In the genomic region with DNA sequence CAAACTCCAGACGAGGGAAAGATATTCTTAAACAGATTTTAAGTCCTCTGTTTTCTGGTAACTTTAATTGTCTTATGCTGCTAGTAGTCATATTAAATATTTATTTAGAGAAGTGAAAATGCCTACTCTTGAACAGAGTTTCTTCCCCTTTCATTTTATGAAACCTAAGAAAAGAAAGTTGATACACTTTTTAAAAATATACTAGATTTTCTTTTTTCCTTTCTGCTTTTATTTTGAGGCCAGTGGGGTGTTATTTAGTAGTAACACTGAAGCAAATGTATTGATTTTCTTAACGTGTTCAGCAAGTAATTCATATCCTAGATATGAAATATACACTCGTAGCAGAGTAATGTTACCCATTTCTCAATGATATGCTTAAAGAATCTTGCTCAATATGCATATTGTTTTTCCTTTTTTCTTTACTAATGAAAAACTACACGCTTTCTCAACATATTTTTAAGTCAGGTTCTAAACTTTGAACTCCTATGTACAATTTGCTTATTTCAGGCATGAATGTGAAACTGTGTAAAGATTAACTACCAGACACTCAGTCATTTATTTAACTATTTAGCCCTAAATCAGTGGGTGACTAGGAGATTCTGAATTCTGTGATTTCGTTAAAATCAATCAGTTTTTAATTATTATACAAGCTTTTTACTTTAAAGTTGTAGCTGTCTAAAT, we compare ENCODE assay signal across 1 cellular context.
TF ChIP-seq lines count a peak whose summit lies in the region.

No MANE protein-coding gene starts in this region.

TF ChIP-seq in GM23338, 12 proteins besides CTCF, POLR2A, EP300 and RAD21 (continued from another document):
- TF ChIP-seq, protein P1, sequence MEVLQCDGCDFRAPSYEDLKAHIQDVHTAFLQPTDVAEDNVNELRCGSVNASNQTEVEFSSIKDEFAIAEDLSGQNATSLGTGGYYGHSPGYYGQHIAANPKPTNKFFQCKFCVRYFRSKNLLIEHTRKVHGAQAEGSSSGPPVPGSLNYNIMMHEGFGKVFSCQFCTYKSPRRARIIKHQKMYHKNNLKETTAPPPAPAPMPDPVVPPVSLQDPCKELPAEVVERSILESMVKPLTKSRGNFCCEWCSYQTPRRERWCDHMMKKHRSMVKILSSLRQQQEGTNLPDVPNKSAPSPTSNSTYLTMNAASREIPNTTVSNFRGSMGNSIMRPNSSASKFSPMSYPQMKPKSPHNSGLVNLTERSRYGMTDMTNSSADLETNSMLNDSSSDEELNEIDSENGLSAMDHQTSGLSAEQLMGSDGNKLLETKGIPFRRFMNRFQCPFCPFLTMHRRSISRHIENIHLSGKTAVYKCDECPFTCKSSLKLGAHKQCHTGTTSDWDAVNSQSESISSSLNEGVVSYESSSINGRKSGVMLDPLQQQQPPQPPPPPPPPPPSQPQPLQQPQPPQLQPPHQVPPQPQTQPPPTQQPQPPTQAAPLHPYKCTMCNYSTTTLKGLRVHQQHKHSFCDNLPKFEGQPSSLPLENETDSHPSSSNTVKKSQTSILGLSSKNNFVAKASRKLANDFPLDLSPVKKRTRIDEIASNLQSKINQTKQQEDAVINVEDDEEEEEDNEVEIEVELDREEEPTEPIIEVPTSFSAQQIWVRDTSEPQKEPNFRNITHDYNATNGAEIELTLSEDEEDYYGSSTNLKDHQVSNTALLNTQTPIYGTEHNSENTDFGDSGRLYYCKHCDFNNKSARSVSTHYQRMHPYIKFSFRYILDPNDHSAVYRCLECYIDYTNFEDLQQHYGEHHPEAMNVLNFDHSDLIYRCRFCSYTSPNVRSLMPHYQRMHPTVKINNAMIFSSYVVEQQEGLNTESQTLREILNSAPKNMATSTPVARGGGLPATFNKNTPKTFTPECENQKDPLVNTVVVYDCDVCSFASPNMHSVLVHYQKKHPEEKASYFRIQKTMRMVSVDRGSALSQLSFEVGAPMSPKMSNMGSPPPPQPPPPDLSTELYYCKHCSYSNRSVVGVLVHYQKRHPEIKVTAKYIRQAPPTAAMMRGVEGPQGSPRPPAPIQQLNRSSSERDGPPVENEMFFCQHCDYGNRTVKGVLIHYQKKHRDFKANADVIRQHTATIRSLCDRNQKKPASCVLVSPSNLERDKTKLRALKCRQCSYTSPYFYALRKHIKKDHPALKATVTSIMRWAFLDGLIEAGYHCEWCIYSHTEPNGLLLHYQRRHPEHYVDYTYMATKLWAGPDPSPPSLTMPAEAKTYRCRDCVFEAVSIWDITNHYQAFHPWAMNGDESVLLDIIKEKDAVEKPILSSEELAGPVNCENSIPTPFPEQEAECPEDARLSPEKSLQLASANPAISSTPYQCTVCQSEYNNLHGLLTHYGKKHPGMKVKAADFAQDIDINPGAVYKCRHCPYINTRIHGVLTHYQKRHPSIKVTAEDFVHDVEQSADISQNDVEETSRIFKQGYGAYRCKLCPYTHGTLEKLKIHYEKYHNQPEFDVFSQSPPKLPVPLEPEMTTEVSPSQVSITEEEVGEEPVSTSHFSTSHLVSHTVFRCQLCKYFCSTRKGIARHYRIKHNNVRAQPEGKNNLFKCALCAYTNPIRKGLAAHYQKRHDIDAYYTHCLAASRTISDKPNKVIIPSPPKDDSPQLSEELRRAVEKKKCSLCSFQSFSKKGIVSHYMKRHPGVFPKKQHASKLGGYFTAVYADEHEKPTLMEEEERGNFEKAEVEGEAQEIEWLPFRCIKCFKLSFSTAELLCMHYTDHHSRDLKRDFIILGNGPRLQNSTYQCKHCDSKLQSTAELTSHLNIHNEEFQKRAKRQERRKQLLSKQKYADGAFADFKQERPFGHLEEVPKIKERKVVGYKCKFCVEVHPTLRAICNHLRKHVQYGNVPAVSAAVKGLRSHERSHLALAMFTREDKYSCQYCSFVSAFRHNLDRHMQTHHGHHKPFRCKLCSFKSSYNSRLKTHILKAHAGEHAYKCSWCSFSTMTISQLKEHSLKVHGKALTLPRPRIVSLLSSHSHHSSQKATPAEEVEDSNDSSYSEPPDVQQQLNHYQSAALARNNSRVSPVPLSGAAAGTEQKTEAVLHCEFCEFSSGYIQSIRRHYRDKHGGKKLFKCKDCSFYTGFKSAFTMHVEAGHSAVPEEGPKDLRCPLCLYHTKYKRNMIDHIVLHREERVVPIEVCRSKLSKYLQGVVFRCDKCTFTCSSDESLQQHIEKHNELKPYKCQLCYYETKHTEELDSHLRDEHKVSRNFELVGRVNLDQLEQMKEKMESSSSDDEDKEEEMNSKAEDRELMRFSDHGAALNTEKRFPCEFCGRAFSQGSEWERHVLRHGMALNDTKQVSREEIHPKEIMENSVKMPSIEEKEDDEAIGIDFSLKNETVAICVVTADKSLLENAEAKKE (CRISPR knock-in tag; IDR thresholded peaks at IDR 0.05): no peak
- TF ChIP-seq ZNF114 (CRISPR knock-in tag; IDR thresholded peaks at IDR 0.05) (no peak), EZH2phosphoT487 (IDR thresholded peaks at IDR 0.05; ENCODE audit: unreplicated experiment) (no peak)
TF ChIP-seq in GM23338: peak in this region for 0.
